10 cellular contexts compared by ENCODE assay signal in the genomic region with DNA sequence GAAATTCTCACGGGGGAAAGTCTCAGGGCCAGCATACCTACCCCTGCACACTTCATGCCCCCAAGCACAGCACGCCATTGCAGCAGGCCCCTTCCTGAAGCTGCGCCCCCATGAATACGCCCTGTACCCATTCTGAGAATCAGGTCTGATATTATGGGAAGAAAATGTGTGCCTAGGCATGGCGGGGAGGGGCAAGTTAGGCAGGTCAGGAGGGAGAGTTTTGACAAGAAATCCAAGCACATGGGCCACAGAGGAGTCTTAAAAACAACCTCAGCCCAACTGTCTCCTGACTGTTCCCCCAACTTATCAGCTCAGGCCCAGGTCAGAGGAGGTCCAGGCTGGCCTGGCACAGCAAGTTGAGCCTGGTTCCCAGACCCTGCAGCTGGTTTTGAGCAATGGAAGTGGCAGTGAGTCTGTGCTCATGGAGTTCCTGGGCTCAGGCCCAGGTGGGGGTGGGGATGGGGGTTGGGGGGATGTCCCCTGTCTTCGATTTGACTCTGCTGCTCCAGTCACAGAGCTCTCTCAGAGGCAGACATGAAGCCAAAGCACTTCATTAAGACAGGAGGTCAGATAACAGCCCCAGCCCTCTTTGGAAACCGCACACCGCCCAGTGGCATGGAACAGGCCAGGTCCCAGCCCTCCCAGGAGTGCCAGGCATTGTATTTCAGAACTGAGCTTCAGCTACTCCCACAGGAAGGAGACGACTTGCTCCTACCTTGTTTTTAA. TPM values are rescaled to one million over a fixed set of nuclear protein-coding genes. Genes with fewer than 3 reads are reported as not detected.
DNase-seq lines count a peak whose midpoint lies in the region; ATAC-seq and TF ChIP-seq lines count a peak whose summit lies in the region.
"Had no signal": no experiment of that assay in that cellular context is flagged by ENCODE, and none has a peak within 500 bp of the region (broad histone marks: within the 10 kb centered on the region; RNA-seq: fewer than 3 reads in every experiment).

No MANE protein-coding gene starts in this region.

- peaks cover 17% of the 10 kb centered on the region; the same call in 1 of the 2 replicates for H3K36me3 Mint-ChIP-seq in HFFc6 (ENCODE audit: low read depth)

- no peak overlapping the region for H3K4me3 Mint-ChIP-seq in HFFc6
- H3K4me3 Mint-ChIP-seq: activated naive CD4-positive, alpha-beta T cell treated with anti-CD3 and anti-CD28 coated beads for 36 hours had no signal

- H3K9me3 Mint-ChIP-seq in HFFc6: peaks cover 8% of the 10 kb centered on the region; the same call in 1 of the 2 replicates
- H3K9me3 Mint-ChIP-seq: activated naive CD4-positive, alpha-beta T cell treated with anti-CD3 and anti-CD28 coated beads for 36 hours had no signal

- H3K27me3 Mint-ChIP-seq in HFFc6 (ENCODE audit: insufficient read depth): no peaks in the 10 kb centered on the region

- peaks cover 54 to 92% (median 73%) of the 10 kb centered on the region in 10 experiments for H3K4me1 ChIP-seq in BLaER1 treated with 17β-estradiol and CSF1 and Interleukin-3, amounts not matched to agents 10 nM and 100 nM
- H3K4me1 ChIP-seq in SJCRH30 (peaks cover 21% of the 10 kb centered on the region), left lung (peaks cover 14 to 19% of the 10 kb centered on the region in 2 donors)

- H3K4me2 ChIP-seq in BLaER1 treated with 17β-estradiol and CSF1 and Interleukin-3, amounts not matched to agents 10 nM and 100 nM: peak overlapping the region; percentile 63 to 90 (median 82)

- intact Hi-C loops in left lung (cut with DNase I): no loop called here

- TF ChIP-seq CTCF in HFFc6 (IDR thresholded peaks at IDR 0.05) (no peak), left lung (IDR thresholded peaks at IDR 0.05) (no peak)

- peak overlapping the region in 9 of 11 experiments; percentile 16 to 68 (median 55); a peak in 15 of 22 replicates for H3K9ac ChIP-seq in BLaER1 treated with 17β-estradiol and CSF1 and Interleukin-3, amounts not matched to agents 10 nM and 100 nM

- peaks cover 52% of the 10 kb centered on the region for H3K4me1 Mint-ChIP-seq in HFFc6 (ENCODE audit: low read depth)

- H4K20me1 ChIP-seq in BLaER1 treated with 17β-estradiol and CSF1 and Interleukin-3, amounts not matched to agents 10 nM and 100 nM: no peaks in the 10 kb centered on the region

- ATAC-seq in left lung (peak; percentile 33), HG03196 (IDR thresholded peaks at IDR 0.05; ENCODE audit: unreplicated experiment) (no peak)

- no peaks in the 10 kb centered on the region for H3K27me3 ChIP-seq in BLaER1 treated with 17β-estradiol and CSF1 and Interleukin-3, amounts not matched to agents 10 nM and 100 nM
- H3K27me3 ChIP-seq in SJCRH30: no peaks in the 10 kb centered on the region
- no peaks in the 10 kb centered on the region for H3K27me3 ChIP-seq in left lung

- no peaks in the 10 kb centered on the region for H3K9me3 ChIP-seq in BLaER1 treated with 17β-estradiol and CSF1 and Interleukin-3, amounts not matched to agents 10 nM and 100 nM (replicated peaks in 1 of 11)
- H3K9me3 ChIP-seq in SJCRH30 (replicated peaks) (no peaks in the 10 kb centered on the region), left lung (no peaks in the 10 kb centered on the region)

- DNase-seq in HFFc6 (no peak), SJCRH30 (peak; percentile 79 to 85), left lung (no peak), NOMO-1 treated with DMSO at 0.1 percent for 48 hours (lab: John Stamatoyannopoulos, UW; ENCODE audit: unreplicated experiment) (no peak), DMS114 treated with DMSO at 0.1 percent for 48 hours (lab: John Stamatoyannopoulos, UW; ENCODE audit: unreplicated experiment) (no peak), NCI-H1417 treated with DMSO at 0.1 percent for 48 hours (lab: John Stamatoyannopoulos, UW) (no peak)
- DNase-seq: activated naive CD4-positive, alpha-beta T cell treated with anti-CD3 and anti-CD28 coated beads for 36 hours; DMS153 had no signal

- H3K4me3 ChIP-seq in BLaER1 treated with 17β-estradiol and CSF1 and Interleukin-3, amounts not matched to agents 10 nM and 100 nM: no peak overlapping the region
- H3K4me3 ChIP-seq in SJCRH30 (no peak overlapping the region), left lung (no peak overlapping the region)

- H3K27ac ChIP-seq in BLaER1 treated with 17β-estradiol and CSF1 and Interleukin-3, amounts not matched to agents 10 nM and 100 nM: peak overlapping the region in 9 of 11 experiments; percentile 47 to 98 (median 64); a peak in 18 of 22 replicates
- H3K27ac ChIP-seq in SJCRH30: peak overlapping the region; percentile 36
- peak overlapping the region; percentile 13 to 28 for H3K27ac ChIP-seq in left lung

- H3K36me3 ChIP-seq in BLaER1 treated with 17β-estradiol and CSF1 and Interleukin-3, amounts not matched to agents 10 nM and 100 nM: no peaks in the 10 kb centered on the region
- H3K36me3 ChIP-seq in SJCRH30: no peaks in the 10 kb centered on the region
- H3K36me3 ChIP-seq in left lung: no peaks in the 10 kb centered on the region

- peak overlapping the region; percentile 95 for H3K27ac Mint-ChIP-seq in HFFc6
- H3K27ac Mint-ChIP-seq: activated naive CD4-positive, alpha-beta T cell treated with anti-CD3 and anti-CD28 coated beads for 36 hours had no signal

RNA-seq across cellular contexts. Expression of gene BCAR3, which starts 20.6 kb away (rescaled TPM):
- 10 to 100 TPM; 24.4 to 55.1 (median 26.2) TPM for total RNA-seq in HFFc6 (2021; fragmentation: NEBNext Ultra II Directional; extraction: Animal tissue kit (Norgen Biotek cat#: 25700))
- total RNA-seq in SJCRH30 (2014; rRNA removed; shearing (Covaris generic)): 30.0 and 30.8 TPM in 2 replicates
- total RNA-seq in left lung: 10 to 100 TPM; 18.7 to 26.0 TPM

Comparison
In these comparisons a context has a peak if more than half of its experiments do, and no peak if none do; other contexts are left out.
1. DNase-seq: peak in SJCRH30 (2 of 2); none in HFFc6 (single experiment), left lung (0 of 2), NOMO-1 treated with DMSO at 0.1 percent for 48 hours (single experiment), DMS114 treated with DMSO at 0.1 percent for 48 hours (single experiment) and NCI-H1417 treated with DMSO at 0.1 percent for 48 hours (single experiment).
2. Peak in every context shown above with its lines, with median percentiles within 50 percentile points of each other: H3K27ac ChIP-seq.